In the genomic region with DNA sequence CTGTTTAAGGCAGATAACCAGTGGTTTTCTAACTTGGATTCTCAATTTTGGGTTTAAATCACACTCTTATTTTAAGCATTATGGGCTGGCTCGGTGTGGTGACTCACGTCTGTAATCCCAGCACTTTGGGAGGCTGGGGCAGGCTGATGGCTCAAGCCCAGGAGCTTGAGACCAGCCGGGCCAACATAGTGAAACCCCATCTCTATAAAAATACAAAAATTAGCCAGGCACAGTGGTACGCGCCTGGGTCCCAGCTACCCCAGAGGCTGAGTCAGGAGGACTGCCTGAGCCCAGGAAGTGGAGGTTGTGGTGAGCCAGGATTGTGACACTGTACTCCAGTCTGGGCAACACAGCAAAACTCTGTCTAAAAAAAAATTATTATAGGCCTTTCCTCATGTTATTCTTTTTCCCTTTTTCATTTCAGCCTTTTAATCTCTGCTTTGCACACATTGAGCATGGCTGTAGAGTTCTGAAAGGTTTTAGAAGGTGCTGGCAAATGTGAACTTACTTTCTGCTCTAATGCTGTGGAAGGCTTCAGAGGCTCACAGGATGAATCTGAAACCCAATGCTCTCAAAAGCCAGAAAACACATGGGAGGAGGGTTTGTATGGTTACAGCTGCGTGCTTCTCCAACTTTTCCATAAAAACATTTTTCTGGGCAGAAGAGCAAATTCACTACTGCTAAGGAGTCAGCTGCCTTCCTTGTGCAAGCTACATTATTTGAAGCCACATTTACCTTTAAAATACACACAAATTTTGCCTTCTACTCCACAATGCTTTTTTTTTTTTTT, we compare ENCODE assay signal across 2 cellular contexts.
TF ChIP-seq lines count a peak whose summit lies in the region.

No MANE protein-coding gene starts in this region.

TF ChIP-seq in SK-N-SH, 30 proteins besides CTCF, POLR2A, EP300 and RAD21:
- TF ChIP-seq, protein P1, sequence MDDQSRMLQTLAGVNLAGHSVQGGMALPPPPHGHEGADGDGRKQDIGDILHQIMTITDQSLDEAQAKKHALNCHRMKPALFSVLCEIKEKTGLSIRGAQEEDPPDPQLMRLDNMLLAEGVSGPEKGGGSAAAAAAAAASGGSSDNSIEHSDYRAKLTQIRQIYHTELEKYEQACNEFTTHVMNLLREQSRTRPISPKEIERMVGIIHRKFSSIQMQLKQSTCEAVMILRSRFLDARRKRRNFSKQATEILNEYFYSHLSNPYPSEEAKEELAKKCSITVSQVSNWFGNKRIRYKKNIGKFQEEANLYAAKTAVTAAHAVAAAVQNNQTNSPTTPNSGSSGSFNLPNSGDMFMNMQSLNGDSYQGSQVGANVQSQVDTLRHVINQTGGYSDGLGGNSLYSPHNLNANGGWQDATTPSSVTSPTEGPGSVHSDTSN (IDR thresholded peaks at IDR 0.05) = no peak
- TF ChIP-seq FOXJ3 (CRISPR knock-in tag; IDR thresholded peaks at IDR 0.05) = no peak
- peak; percentile 47; the same call in 1 of the 2 replicates for TF ChIP-seq FOSL2 (IDR thresholded peaks at IDR 0.05; ENCODE audit: borderline replicate concordance, low read depth)

TF ChIP-seq in endothelial cell of umbilical vein, 7 proteins besides CTCF, POLR2A, EP300 and RAD21:
- TF ChIP-seq JUN (IDR thresholded peaks at IDR 0.05; ENCODE audit: borderline replicate concordance, insufficient read depth, insufficient read length, low read depth) (no peak), POLR2AphosphoS5 (IDR thresholded peaks at IDR 0.05; ENCODE audit: insufficient read depth, low read depth, low read length) (no peak), GATA2 (IDR thresholded peaks at IDR 0.05; ENCODE audit: insufficient read depth, insufficient read length, low read depth, low read length) (no peak), MYC (IDR thresholded peaks at IDR 0.05; ENCODE audit: low read depth, low read length) (no peak), FOS (IDR thresholded peaks at IDR 0.05; ENCODE audit: borderline replicate concordance, insufficient read depth, low read length) (no peak), EZH2 (IDR thresholded peaks at IDR 0.05; ENCODE audit: borderline replicate concordance, low read depth, low read length, severe bottlenecking) (no peak)
- TF ChIP-seq, protein P2, sequence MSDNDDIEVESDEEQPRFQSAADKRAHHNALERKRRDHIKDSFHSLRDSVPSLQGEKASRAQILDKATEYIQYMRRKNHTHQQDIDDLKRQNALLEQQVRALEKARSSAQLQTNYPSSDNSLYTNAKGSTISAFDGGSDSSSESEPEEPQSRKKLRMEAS (IDR thresholded peaks at IDR 0.05; ENCODE audit: insufficient read depth, insufficient read length) = no peak
TF ChIP-seq in endothelial cell of umbilical vein: peak in this region for 0.
